ENCODE assay signal across 8 cellular contexts in genomic region chr14:68938515-68939423, GRCh38. TPM values are rescaled to one million over a fixed set of nuclear protein-coding genes. Genes with fewer than 3 reads are reported as not detected.
A peak's percentile ranks its signal among the peaks of the same experiment; 100 is the strongest.
DNase-seq lines count a peak whose midpoint lies in the region; ATAC-seq, FAIRE-seq and TF ChIP-seq lines count a peak whose summit lies in the region.

No MANE protein-coding gene starts in this region.

- DNase-seq in astrocyte (ENCODE audit: low read depth) = no peak
- peak; percentile 98 for DNase-seq in kidney glomerular epithelial cell (lab: John Stamatoyannopoulos, UW)
- peak; percentile 67 for DNase-seq in stomach
- no peak for DNase-seq in T-helper 2 cell
- DNase-seq in stimulated activated CD4-positive, alpha-beta T cell treated with anti-CD3 and anti-CD28 coated beads, Interleukin-15, amount 100 ng/mL, for 24 hours = no peak
- DNase-seq in COR-L47 (lab: John Stamatoyannopoulos, UW) = no peak

- H3K4me1 ChIP-seq in HUES6 (ENCODE audit: control insufficient read depth, insufficient read depth, low read length) (peaks cover 74% of the 10 kb centered on the region), astrocyte (ENCODE audit: insufficient read depth, low read length) (peaks cover 80% of the 10 kb centered on the region), stomach (peaks cover 80 to 100% (median 96%) of the 10 kb centered on the region in 4 donors)

- peak overlapping the region; percentile 95 for H3K27ac Mint-ChIP-seq in astrocyte (ENCODE audit: unreplicated experiment)

- H3K4me3 ChIP-seq in HUES6 (ENCODE audit: low read depth, low read length) (no peak overlapping the region), astrocyte (ENCODE audit: insufficient read depth, low read depth, low read length) (no peak overlapping the region), stomach (peak overlapping the region in 1 of 4 donors; percentile 28)

- H3K9ac ChIP-seq in HUES6 (ENCODE audit: low read length) (peak overlapping the region; percentile 20), astrocyte (ENCODE audit: low read length) (peak overlapping the region; percentile 79)

- H3K9me3 Mint-ChIP-seq in astrocyte (ENCODE audit: unreplicated experiment) = no peaks in the 10 kb centered on the region

- peaks cover 95% of the 10 kb centered on the region for H3K4me1 Mint-ChIP-seq in astrocyte (ENCODE audit: low read depth, unreplicated experiment)

- no peak for TF ChIP-seq POLR2A in stomach (IDR thresholded peaks at IDR 0.05)

- no peak for ATAC-seq in HG03520 (IDR thresholded peaks at IDR 0.05; ENCODE audit: unreplicated experiment)

- peak overlapping the region; percentile 79 for H3K4me3 Mint-ChIP-seq in astrocyte (ENCODE audit: unreplicated experiment)

- TF ChIP-seq CTCF in astrocyte (IDR thresholded peaks at IDR 0.05; ENCODE audit: insufficient read depth, low read depth, low read length) (no peak), stomach (IDR thresholded peaks at IDR 0.05) (no peak)

- H3K27me3 ChIP-seq in HUES6 (ENCODE audit: control insufficient read depth, insufficient read depth, low read length) = no peaks in the 10 kb centered on the region
- H3K27me3 ChIP-seq in astrocyte (ENCODE audit: insufficient read depth, low read length) = no peaks in the 10 kb centered on the region
- no peaks in the 10 kb centered on the region for H3K27me3 ChIP-seq in stomach

- H2AFZ ChIP-seq in astrocyte (ENCODE audit: low read depth, low read length) = no peak overlapping the region

- peak overlapping the region; percentile 72 for H3K4me2 ChIP-seq in astrocyte (ENCODE audit: low read length)

- peaks cover 97% of the 10 kb centered on the region for H3K79me2 ChIP-seq in astrocyte (ENCODE audit: insufficient read depth, low read length)

- H4K20me1 ChIP-seq in astrocyte (ENCODE audit: insufficient read depth, low read length) = peaks cover 92% of the 10 kb centered on the region

- H3K36me3 ChIP-seq in HUES6 (ENCODE audit: control insufficient read depth, insufficient read depth, low read length) (no peaks in the 10 kb centered on the region), astrocyte (ENCODE audit: insufficient read depth, low read length) (peaks cover 20% of the 10 kb centered on the region), stomach (no peaks in the 10 kb centered on the region)

- intact Hi-C loops in stomach (cut with DNase I; ENCODE audit: low total_unique reads) = no loop called here

- no peaks in the 10 kb centered on the region for H3K27me3 Mint-ChIP-seq in astrocyte (ENCODE audit: low read depth, unreplicated experiment)

- WGBS in stomach, 5 donors = 33 to 44% (median 38%) methylated on average over 8 of the region's 8 CpGs

- peaks cover 19% of the 10 kb centered on the region for H3K36me3 Mint-ChIP-seq in astrocyte (ENCODE audit: low read depth, unreplicated experiment)

- FAIRE-seq in astrocyte (lab: Jason Lieb, UNC) = no peak

- no peaks in the 10 kb centered on the region for H3K9me3 ChIP-seq in HUES6 (ENCODE audit: control insufficient read depth, insufficient read depth, low read depth, low read length)
- no peaks in the 10 kb centered on the region for H3K9me3 ChIP-seq in astrocyte (ENCODE audit: insufficient read depth, low read depth, low read length)
- no peaks in the 10 kb centered on the region for H3K9me3 ChIP-seq in stomach

- no peak overlapping the region for H3K27ac ChIP-seq in HUES6 (ENCODE audit: low read depth, low read length)
- peak overlapping the region; percentile 91 for H3K27ac ChIP-seq in astrocyte (ENCODE audit: low read depth, low read length)
- peak overlapping the region; percentile 79 to 91 (median 85) for H3K27ac ChIP-seq in stomach

- TF ChIP-seq EP300 in stomach (IDR thresholded peaks at IDR 0.05) = no peak

RNA-seq across cellular contexts. Expression of gene ACTN1, which starts 40.3 kb away (rescaled TPM):
- total RNA-seq in astrocyte = 1,163 and 1,186 TPM in 2 replicates
- 100 to 1,000 TPM; 191 to 504 (median 237) TPM for total RNA-seq in stomach
- polyA plus RNA-seq in stomach = 10 to 100 TPM; 25.7 to 87.7 (median 43.6) TPM

Comparison
In these comparisons a context has a peak if more than half of its experiments do, and no peak if none do; other contexts are left out.
1. DNase-seq: peak in kidney glomerular epithelial cell (single experiment) and stomach (single experiment); none in astrocyte (single experiment), T-helper 2 cell (0 of 5), stimulated activated CD4-positive, alpha-beta T cell treated with anti-CD3 and anti-CD28 coated beads, Interleukin-15, amount 100 ng/mL, for 24 hours (single experiment) and COR-L47 (single experiment).